8 cellular contexts compared by ENCODE assay signal in the genomic region with DNA sequence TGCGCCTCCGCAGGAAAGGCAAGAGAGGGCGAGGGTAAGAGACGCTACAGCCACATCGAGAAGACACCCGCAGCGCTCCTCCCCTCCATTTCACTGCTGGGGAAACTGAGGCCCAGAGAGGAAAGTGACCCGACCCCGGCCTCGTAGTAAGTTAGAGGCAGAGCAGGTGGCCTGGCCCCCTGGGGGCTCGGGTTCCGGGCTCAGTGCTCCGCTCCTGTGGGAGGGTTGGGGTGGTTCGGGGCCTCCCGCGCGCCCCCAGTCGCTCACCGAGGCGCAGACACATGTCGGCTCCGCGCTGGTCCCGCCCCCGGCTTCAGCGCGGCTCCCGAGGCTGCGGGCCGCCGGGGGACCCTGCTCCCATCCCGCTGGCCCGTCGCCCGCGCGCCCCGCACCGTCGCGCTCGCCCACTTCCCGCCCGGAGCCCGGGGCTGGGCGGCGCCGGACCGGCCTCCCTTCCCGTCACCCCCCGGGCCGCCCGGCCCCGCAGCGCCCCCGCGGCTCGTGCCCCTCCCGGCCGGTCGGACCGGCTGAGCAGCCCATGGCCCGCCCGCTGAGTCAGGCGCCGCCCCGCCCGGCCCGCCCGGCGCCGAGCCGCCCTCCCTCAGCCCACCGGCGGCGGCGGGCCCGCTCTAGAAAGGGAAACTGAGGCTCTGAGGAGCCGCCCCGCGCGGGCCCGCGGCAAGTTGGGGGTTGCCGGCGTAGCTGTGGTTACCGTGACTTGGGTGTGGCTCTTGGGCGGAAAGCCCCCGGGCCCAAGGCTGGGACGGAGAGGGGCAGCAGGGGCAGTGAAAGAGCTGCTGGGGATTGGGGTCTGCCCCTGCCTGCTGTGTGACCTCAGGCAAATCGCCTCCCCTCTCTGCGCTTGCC. TPM values are rescaled to one million over a fixed set of nuclear protein-coding genes. Genes with fewer than 3 reads are reported as not detected.
DNase-seq lines count a peak whose midpoint lies in the region; ATAC-seq and TF ChIP-seq lines count a peak whose summit lies in the region.

A gene with protein sequence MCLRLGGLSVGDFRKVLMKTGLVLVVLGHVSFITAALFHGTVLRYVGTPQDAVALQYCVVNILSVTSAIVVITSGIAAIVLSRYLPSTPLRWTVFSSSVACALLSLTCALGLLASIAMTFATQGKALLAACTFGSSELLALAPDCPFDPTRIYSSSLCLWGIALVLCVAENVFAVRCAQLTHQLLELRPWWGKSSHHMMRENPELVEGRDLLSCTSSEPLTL (minus strand): TSS at position 434 of the 867 bp plus-strand sequence. CDS start 151 bp downstream, at position 283.

- H3K9ac ChIP-seq in HUES64 (ENCODE audit: low read depth, low read length), result peak within 1 kb of the TSS; percentile 46; the same call in 1 of the 2 replicates

- TF ChIP-seq POLR2A in adrenal gland (IDR thresholded peaks at IDR 0.05) (peak in 1 of 2 donors; percentile 6), gastrocnemius medialis (IDR thresholded peaks at IDR 0.05) (no peak)

- H3K4me1 ChIP-seq in Caco-2, result no peaks in the 10 kb centered on the region
- no peaks in the 10 kb centered on the region for H3K4me1 ChIP-seq in HUES64 (ENCODE audit: insufficient read depth, low read length)
- H3K4me1 ChIP-seq in adrenal gland (replicated peaks in 1 of 2), result peaks cover 4 to 11% of the 10 kb centered on the region in 2 donors
- peaks cover 0 to 6% of the 10 kb centered on the region in 2 donors for H3K4me1 ChIP-seq in gastrocnemius medialis

- no peaks in the 10 kb centered on the region for H3K36me3 Mint-ChIP-seq in Caco-2 (ENCODE audit: insufficient read depth, unreplicated experiment)

- CTCF ChIA-PET in Caco-2 (lab: Charles Lee), result no interaction called here

- peak within 1 kb of the TSS; percentile 57 for H3K27ac Mint-ChIP-seq in Caco-2 (ENCODE audit: unreplicated experiment)

- WGBS in HUES64, result under 1% methylated on average over 92 of the region's 92 CpGs
- 1 to 3% (median 1%) methylated on average over 16 to 92 of the region's 92 CpGs for WGBS in adrenal gland, 4 donors

- peak within 1 kb of the TSS; percentile 74 for H3K4me3 Mint-ChIP-seq in Caco-2 (ENCODE audit: unreplicated experiment)

- no peaks in the 10 kb centered on the region for H3K36me3 ChIP-seq in Caco-2 (ENCODE audit: control insufficient read depth, insufficient read depth, low read length)
- H3K36me3 ChIP-seq in HUES64 (ENCODE audit: insufficient read depth, low read length), result no peaks in the 10 kb centered on the region
- no peaks in the 10 kb centered on the region for H3K36me3 ChIP-seq in adrenal gland (replicated peaks in 1 of 2)
- no peaks in the 10 kb centered on the region for H3K36me3 ChIP-seq in gastrocnemius medialis

- peak within 1 kb of the TSS; percentile 46 for H3K4me3 ChIP-seq in Caco-2 (ENCODE audit: low read depth, low read length)
- peak within 1 kb of the TSS; percentile 59 for H3K4me3 ChIP-seq in HUES64 (ENCODE audit: low read length)
- peak within 1 kb of the TSS in 2 of 4 donors; percentile 38 to 90 for H3K4me3 ChIP-seq in adrenal gland
- H3K4me3 ChIP-seq in iPS-11a (ENCODE audit: low read depth, low read length), result peak within 1 kb of the TSS; percentile 39
- H3K4me3 ChIP-seq in gastrocnemius medialis, result peak within 1 kb of the TSS; percentile 54 to 69 (median 62)

- H3K9me3 Mint-ChIP-seq in Caco-2 (ENCODE audit: unreplicated experiment), result no peaks in the 10 kb centered on the region

- H3K27me3 ChIP-seq in Caco-2 (replicated peaks; ENCODE audit: control insufficient read depth, insufficient read depth, low read length) (no peaks in the 10 kb centered on the region), HUES64 (ENCODE audit: insufficient read depth, low read length) (peaks cover 44% of the 10 kb centered on the region), adrenal gland (no peaks in the 10 kb centered on the region), gastrocnemius medialis (peaks cover 8 to 9% (median 8%) of the 10 kb centered on the region in 3 donors)

- no peaks in the 10 kb centered on the region for H3K27me3 Mint-ChIP-seq in Caco-2 (ENCODE audit: insufficient read depth, unreplicated experiment)

- H3K4me1 Mint-ChIP-seq in Caco-2 (ENCODE audit: low read depth, unreplicated experiment), result no peaks in the 10 kb centered on the region

- in situ Hi-C loops in gastrocnemius medialis (cut with MboI; ENCODE audit: low sequenced_read_pairs in 4 of 4), result no loop called here

- POLR2A ChIA-PET in Caco-2 (lab: Charles Lee), result no interaction called here

- intact Hi-C loops in Caco-2 (cut with micrococcal nuclease; ENCODE audit: unreplicated experiment), result no loop called here
- intact Hi-C loops in adrenal gland (cut with DNase I), result no loop called here
- intact Hi-C loops in gastrocnemius medialis (cut with DNase I; ENCODE audit: low total_unique reads), result no loop called here

- H3K9me3 ChIP-seq in Caco-2 (no peaks in the 10 kb centered on the region), HUES64 (ENCODE audit: insufficient read depth, low read depth, low read length) (no peaks in the 10 kb centered on the region), adrenal gland (replicated peaks in 1 of 3) (no peaks in the 10 kb centered on the region), gastrocnemius medialis (no peaks in the 10 kb centered on the region)

- peak; percentile 62 to 85 for DNase-seq in Caco-2
- DNase-seq in adrenal gland, result peak in 3 of 7 donors; percentile 52 to 67 (median 53)
- no peak for DNase-seq in gastrocnemius medialis
- no peak for DNase-seq in GM19238 (ENCODE audit: insufficient read length, low spot score)

- ATAC-seq in gastrocnemius medialis (peak; percentile 57 to 67), GM18498 (IDR thresholded peaks at IDR 0.05; ENCODE audit: unreplicated experiment) (no peak), HG02885 (IDR thresholded peaks at IDR 0.05; ENCODE audit: poor library complexity, unreplicated experiment) (no peak)

- BruUV-seq in Caco-2 (replicated peaks; lab: Mats Ljungman, UMichigan), result TSS peak; percentile 52

- no peak within 1 kb of the TSS for H3K27ac ChIP-seq in HUES64 (ENCODE audit: low read depth, low read length)
- peak within 1 kb of the TSS in 1 of 5 donors; percentile 40 for H3K27ac ChIP-seq in adrenal gland
- peak within 1 kb of the TSS in 2 of 4 donors; percentile 2 to 33 for H3K27ac ChIP-seq in gastrocnemius medialis

- no peak for TF ChIP-seq CTCF in Caco-2 (IDR thresholded peaks at IDR 0.05; ENCODE audit: insufficient read depth in 1 of 2, low read depth in 1 of 2, low read length in 1 of 2, severe bottlenecking in 1 of 2, unreplicated experiment in 1 of 2)
- no peak for TF ChIP-seq CTCF in adrenal gland (IDR thresholded peaks at IDR 0.05)
- TF ChIP-seq CTCF in gastrocnemius medialis (IDR thresholded peaks at IDR 0.05 in 4 of 5, conservative IDR thresholded peaks at IDR 0.05 in 1 of 5), result no peak

RNA-seq across cellular contexts. Expression of the gene that starts here (rescaled TPM):
- total RNA-seq in Caco-2 (2022) (48.1 and 50.1 TPM in 2 replicates), adrenal gland (100 to 1,000 TPM in 1 of 8 donors, 10 to 100 TPM in 7; 16.3 to 123 (median 22.7) TPM), gastrocnemius medialis (1 to 10 TPM; 4.0 to 7.0 (median 4.8) TPM)
- polyA plus RNA-seq in HUES64 (2013, experiment 1 of 2), result 4.8 TPM
- 7.3 TPM for polyA plus RNA-seq in HUES64 (2013, experiment 2 of 2)
- polyA plus RNA-seq in adrenal gland, result 10 to 100 TPM in 2 of 3 donors, 1 to 10 TPM in 1; 4.1 to 23.2 (median 19.2) TPM

Comparison
In these comparisons a context has a peak if more than half of its experiments do, and no peak if none do; other contexts are left out.
1. DNase-seq: peak in Caco-2 (2 of 2); none in gastrocnemius medialis (0 of 2) and GM19238 (single experiment).
2. ATAC-seq: peak in gastrocnemius medialis (2 of 2); none in GM18498 (single experiment) and HG02885 (single experiment).